9 cellular contexts compared by ENCODE assay signal in genomic region chr22:21651521-21652009, GRCh38. TPM values are rescaled to one million over a fixed set of nuclear protein-coding genes. Genes with fewer than 3 reads are reported as not detected.
DNase-seq lines count a peak whose midpoint lies in the region; ATAC-seq and TF ChIP-seq lines count a peak whose summit lies in the region.
"Had no signal": no experiment of that assay in that cellular context is flagged by ENCODE, and none has a peak within 500 bp of the region (broad histone marks: within the 10 kb centered on the region; RNA-seq: fewer than 3 reads in every experiment).

No MANE protein-coding gene starts in this region.

- peak overlapping the region; percentile 92 for H3K14ac ChIP-seq in neuronal stem cell (ENCODE audit: low read length)

- no CpG with 5 or more reads among the region's 29 CpGs for WGBS in neuronal stem cell (ENCODE audit: extremely low coverage in 2 of 2, insufficient read length in 2 of 2, insufficient replicate concordance in 1 of 2), 2 donors

- H2AK5ac ChIP-seq in neuronal stem cell (ENCODE audit: low read depth, low read length) = peak overlapping the region; percentile 85

- H3K4me2 ChIP-seq in Karpas-422 (ENCODE audit: low read depth, low read length, poor library complexity, severe bottlenecking) (peak overlapping the region; percentile 94), neuronal stem cell (ENCODE audit: insufficient read depth, low read length, poor library complexity, severe bottlenecking) (peak overlapping the region; percentile 80)

- peak overlapping the region; percentile 40 for H4K91ac ChIP-seq in neuronal stem cell (ENCODE audit: low read depth, low read length, poor library complexity)

- peak overlapping the region; percentile 80 for H3K9ac ChIP-seq in Karpas-422 (ENCODE audit: low read length)
- peak overlapping the region; percentile 82 for H3K9ac ChIP-seq in neuronal stem cell (ENCODE audit: low read depth, low read length, poor library complexity)

- peak overlapping the region; percentile 94 for H3K18ac ChIP-seq in neuronal stem cell (ENCODE audit: low read length)

- H3K23ac ChIP-seq in neuronal stem cell (ENCODE audit: low read depth, low read length, poor library complexity) = peak overlapping the region; percentile 100

- peak overlapping the region; percentile 87 for H4K8ac ChIP-seq in neuronal stem cell (ENCODE audit: low read depth, low read length)

- no peaks in the 10 kb centered on the region for H4K20me1 ChIP-seq in Karpas-422 (ENCODE audit: insufficient read depth, low read depth, low read length)

- no peaks in the 10 kb centered on the region for H3K9me3 Mint-ChIP-seq in endothelial cell (ENCODE audit: unreplicated experiment)

- peaks cover 21% of the 10 kb centered on the region for H3K4me1 ChIP-seq in Karpas-422 (ENCODE audit: low read length)
- H3K4me1 ChIP-seq in neuronal stem cell (ENCODE audit: control insufficient read depth in 2 of 2, insufficient read depth in 1 of 2, low read depth in 1 of 2, low read length in 2 of 2) = peaks cover 22 to 31% of the 10 kb centered on the region in 2 donors

- peak; percentile 13 for ATAC-seq in GM19455 (IDR thresholded peaks at IDR 0.05; ENCODE audit: unreplicated experiment)

- H3K4ac ChIP-seq in neuronal stem cell (ENCODE audit: low read length) = peak overlapping the region; percentile 42

- H2BK15ac ChIP-seq in neuronal stem cell (ENCODE audit: low read length) = peak overlapping the region; percentile 90

- peaks cover 4% of the 10 kb centered on the region for H3K36me3 Mint-ChIP-seq in endothelial cell (ENCODE audit: low read depth, unreplicated experiment)

- H3K9me2 ChIP-seq in Karpas-422 (replicated peaks; ENCODE audit: insufficient read depth, low read length) = no peaks in the 10 kb centered on the region

- TF ChIP-seq CTCF in endothelial cell (IDR thresholded peaks at IDR 0.05; ENCODE audit: unreplicated experiment) = no peak

- peaks cover 11% of the 10 kb centered on the region for H3K79me2 ChIP-seq in Karpas-422 (ENCODE audit: low read length)

- peak overlapping the region; percentile 45 for H3K27ac Mint-ChIP-seq in endothelial cell (ENCODE audit: unreplicated experiment)

- H3K4me3 Mint-ChIP-seq in endothelial cell (ENCODE audit: unreplicated experiment) = peak overlapping the region; percentile 89

- H3K27ac ChIP-seq in Karpas-422 (ENCODE audit: low read length) = peak overlapping the region; percentile 61
- peak overlapping the region; percentile 98 for H3K27ac ChIP-seq in neuronal stem cell (replicated peaks; ENCODE audit: low read length)

- peaks cover 12% of the 10 kb centered on the region for H3K4me1 Mint-ChIP-seq in endothelial cell (ENCODE audit: unreplicated experiment)

- H2BK12ac ChIP-seq in neuronal stem cell (ENCODE audit: low read length) = no peak overlapping the region

- peak; percentile 28 for DNase-seq in AG20443 (ENCODE audit: low spot score)
- DNase-seq in Karpas-422 = peak; percentile 65
- peak; percentile 24 for DNase-seq in endothelial cell (ENCODE audit: low spot score)
- peak; percentile 68 for DNase-seq in neuronal stem cell (ENCODE audit: low spot score)
- no peak for DNase-seq in LoVo (ENCODE audit: low spot score)
- no peak for DNase-seq in cerebellar cortex (ENCODE audit: low spot score)
- no peak for DNase-seq in kidney glomerular epithelial cell (lab: John Stamatoyannopoulos, UW)

- H3K4me3 ChIP-seq in Karpas-422 (ENCODE audit: low read length) (peak overlapping the region; percentile 77), neuronal stem cell (ENCODE audit: low read length in 2 of 2) (peak overlapping the region; percentile 83 to 98)

- peak overlapping the region; percentile 96 for H2BK120ac ChIP-seq in neuronal stem cell (ENCODE audit: low read depth, low read length)

- no peaks in the 10 kb centered on the region for H3K9me3 ChIP-seq in Karpas-422 (ENCODE audit: low read length)
- no peaks in the 10 kb centered on the region for H3K9me3 ChIP-seq in neuronal stem cell (replicated peaks in 1 of 2; ENCODE audit: control insufficient read depth in 2 of 2, insufficient read depth in 1 of 2, low read depth in 1 of 2, low read length in 2 of 2)

- H2AFZ ChIP-seq in Karpas-422 (ENCODE audit: low read length) (peak overlapping the region; percentile 90), neuronal stem cell (ENCODE audit: low read length) (peak overlapping the region; percentile 91)

- H3K27me3 Mint-ChIP-seq in endothelial cell (ENCODE audit: unreplicated experiment) = peaks cover 4% of the 10 kb centered on the region

- peaks cover 18% of the 10 kb centered on the region for H3K79me1 ChIP-seq in neuronal stem cell (ENCODE audit: low read depth, low read length)

- H2BK5ac ChIP-seq in neuronal stem cell (ENCODE audit: low read length) = peak overlapping the region; percentile 100

- H3K36me3 ChIP-seq in Karpas-422 (ENCODE audit: insufficient read depth, low read length) (peaks cover 4% of the 10 kb centered on the region; the same call in 1 of the 2 replicates), neuronal stem cell (replicated peaks in 1 of 2; ENCODE audit: control insufficient read depth in 2 of 2, insufficient read depth in 2 of 2, low read length in 2 of 2) (peaks cover 27 to 54% of the 10 kb centered on the region in 2 donors)

- no peaks in the 10 kb centered on the region for H3K27me3 ChIP-seq in Karpas-422 (ENCODE audit: low read length)
- H3K27me3 ChIP-seq in neuronal stem cell (ENCODE audit: control insufficient read depth in 3 of 3, insufficient read depth in 3 of 3, low read depth in 1 of 3, low read length in 3 of 3) = no peaks in the 10 kb centered on the region

RNA-seq across cellular contexts. Expression of gene SDF2L1, which starts 9.5 kb away (rescaled TPM):
- 19.0 and 72.9 TPM in 2 replicates for total RNA-seq in Karpas-422 (2014; rRNA removed; shearing (Covaris generic); ENCODE audit: low replicate concordance)
- 32.4 TPM for total RNA-seq in endothelial cell (ENCODE audit: unreplicated experiment)
- polyA plus RNA-seq in neuronal stem cell (2013, experiment 1 of 2) = 9.6 TPM
- 9.4 TPM for polyA plus RNA-seq in neuronal stem cell (2013, experiment 2 of 2)

RNA-seq across cellular contexts. Expression of gene PPIL2, which starts 14.2 kb away (rescaled TPM):
- 32.8 and 39.6 TPM in 2 replicates for total RNA-seq in Karpas-422 (2014; rRNA removed; shearing (Covaris generic); ENCODE audit: low replicate concordance)
- 31.9 TPM for total RNA-seq in endothelial cell (ENCODE audit: unreplicated experiment)
- polyA plus RNA-seq in neuronal stem cell (2013, experiment 1 of 2) = 23.0 TPM
- polyA plus RNA-seq in neuronal stem cell (2013, experiment 2 of 2) = 23.7 TPM

RNA-seq across cellular contexts. Expression of gene CCDC116, which starts 19.0 kb away (rescaled TPM):
- total RNA-seq in Karpas-422 (2014; rRNA removed; shearing (Covaris generic); ENCODE audit: low replicate concordance) = 0.11 and 1.3 TPM in 2 replicates
- total RNA-seq in endothelial cell (ENCODE audit: unreplicated experiment) = 0.36 TPM
- polyA plus RNA-seq in neuronal stem cell (2013, experiment 1 of 2) = 0.10 TPM
- polyA plus RNA-seq in neuronal stem cell (2013, experiment 2 of 2) = 0.18 TPM
- total RNA-seq: renal cortical epithelial cell had no signal

RNA-seq across cellular contexts. Expression of gene YDJC, which starts 21.7 kb away (rescaled TPM):
- 59.1 and 109 TPM in 2 replicates for total RNA-seq in Karpas-422 (2014; rRNA removed; shearing (Covaris generic); ENCODE audit: low replicate concordance)
- 11.2 TPM for total RNA-seq in endothelial cell (ENCODE audit: unreplicated experiment)
- 14.9 TPM for polyA plus RNA-seq in neuronal stem cell (2013, experiment 1 of 2)
- polyA plus RNA-seq in neuronal stem cell (2013, experiment 2 of 2) = 14.0 TPM

Comparison
In these comparisons a context has a peak if more than half of its experiments do, and no peak if none do; other contexts are left out.
1. DNase-seq: peak in AG20443 (single experiment), Karpas-422 (single experiment), endothelial cell (single experiment) and neuronal stem cell (single experiment); none in LoVo (single experiment), cerebellar cortex (single experiment) and kidney glomerular epithelial cell (single experiment).